ENCODE assay signal across 7 cellular contexts in the genomic region with DNA sequence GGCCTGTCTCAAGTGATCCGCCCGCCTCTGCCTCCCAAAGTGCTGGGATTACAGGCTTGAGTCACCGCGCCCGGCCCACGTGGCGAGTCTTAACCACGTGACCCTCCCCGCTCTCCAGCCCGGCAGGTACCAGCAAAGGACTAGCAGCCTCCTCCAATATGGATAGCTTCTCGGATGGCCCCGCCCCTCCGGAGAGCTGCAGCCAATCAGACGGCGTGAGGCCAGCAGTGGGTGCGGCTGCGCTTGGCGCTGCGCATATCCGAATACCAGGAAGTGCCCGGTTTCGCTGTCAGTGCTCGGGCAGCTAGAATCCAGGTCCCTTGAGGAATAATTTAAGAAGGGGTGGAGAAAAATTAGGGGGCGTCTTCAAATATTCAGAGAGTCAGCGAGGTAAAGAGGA. TPM values are rescaled to one million over a fixed set of nuclear protein-coding genes. Genes with fewer than 3 reads are reported as not detected.
DNase-seq lines count a peak whose midpoint lies in the region; ATAC-seq, FAIRE-seq and TF ChIP-seq lines count a peak whose summit lies in the region.

No MANE protein-coding gene starts in this region.

- FAIRE-seq in pancreas (lab: Jason Lieb, UNC) = peak; percentile 37

- H3K27ac ChIP-seq in pancreas = peak overlapping the region in 3 of 4 donors; percentile 28 to 39 (median 33)
- peak overlapping the region in 1 of 2 donors; percentile 25 for H3K27ac ChIP-seq in testis

- 2% methylated on average over 23 to 25 of the region's 25 CpGs for WGBS in pancreas, 2 donors
- WGBS in testis, 2 donors = 2% methylated on average over 25 of the region's 25 CpGs

- TF ChIP-seq CTCF in glutamatergic neuron (IDR thresholded peaks at IDR 0.05; ENCODE audit: partially characterized antibody, unreplicated experiment) (no peak), pancreas (IDR thresholded peaks at IDR 0.05) (no peak), testis (IDR thresholded peaks at IDR 0.05) (no peak)

- intact Hi-C loops in pancreas (cut with DNase I) = loop anchor here in 1 of 3 donors (10.0 kb wide), 1 partner anchor 48 kb away; no protein-coding TSS in a partner anchor
- intact Hi-C loops in testis (cut with DNase I; ENCODE audit: low total_unique reads) = no loop called here

- CTCF ChIA-PET in activated naive CD4-positive, alpha-beta T cell treated with anti-CD3 and anti-CD28 coated beads, Interleukin-2, amount 10 ng/mL, durations not matched to agents 7 days and 5 days (lab: Charles Lee) = interaction anchor here (0.7 to 1.7 kb wide), 5 partner anchors 9 to 293 kb away, joined by 3 to 20 read pairs (median 3); no protein-coding TSS in a partner anchor

- H3K27me3 ChIP-seq in pancreas = no peaks in the 10 kb centered on the region
- H3K27me3 ChIP-seq in testis = no peaks in the 10 kb centered on the region

- ATAC-seq in GM18517 (IDR thresholded peaks at IDR 0.05; ENCODE audit: unreplicated experiment) (peak; percentile 82), HG03095 (IDR thresholded peaks at IDR 0.05; ENCODE audit: unreplicated experiment) (peak; percentile 80), pancreas (peak; percentile 100)

- H3K9me3 ChIP-seq in pancreas (no peaks in the 10 kb centered on the region), testis (no peaks in the 10 kb centered on the region)

- TF ChIP-seq POLR2A in testis (IDR thresholded peaks at IDR 0.05) = no peak

- H3K36me3 ChIP-seq in pancreas = no peaks in the 10 kb centered on the region
- H3K36me3 ChIP-seq in testis (ENCODE audit: low read depth, missing control alignments) = no peaks in the 10 kb centered on the region

- peak overlapping the region; percentile 87 for H3K4me3 Mint-ChIP-seq in activated naive CD4-positive, alpha-beta T cell treated with anti-CD3 and anti-CD28 coated beads, Interleukin-2, amount 10 ng/mL, durations not matched to agents 7 days and 5 days
- peak overlapping the region; percentile 90 for H3K4me3 Mint-ChIP-seq in glutamatergic neuron (ENCODE audit: unreplicated experiment)

- DNase-seq in RPMI7951 (ENCODE audit: low read depth) (peak; percentile 93), glutamatergic neuron (peak; percentile 82), pancreas (peak; percentile 93 to 98 (median 97)), testis (peak; percentile 96)
- peak; percentile 96 for DNase-seq in activated naive CD4-positive, alpha-beta T cell treated with anti-CD3 and anti-CD28 coated beads, Interleukin-2, amount 10 ng/mL, durations not matched to agents 7 days and 5 days

- H3K27me3 Mint-ChIP-seq in activated naive CD4-positive, alpha-beta T cell treated with anti-CD3 and anti-CD28 coated beads, Interleukin-2, amount 10 ng/mL, durations not matched to agents 7 days and 5 days = peaks cover 4% of the 10 kb centered on the region
- peaks cover 2% of the 10 kb centered on the region for H3K27me3 Mint-ChIP-seq in glutamatergic neuron (ENCODE audit: unreplicated experiment)

- peak overlapping the region in 3 of 4 donors; percentile 19 to 38 (median 32) for H3K4me3 ChIP-seq in pancreas
- H3K4me3 ChIP-seq in testis = peak overlapping the region; percentile 39 to 57

- H3K9me3 Mint-ChIP-seq in activated naive CD4-positive, alpha-beta T cell treated with anti-CD3 and anti-CD28 coated beads, Interleukin-2, amount 10 ng/mL, durations not matched to agents 7 days and 5 days = no peaks in the 10 kb centered on the region
- no peaks in the 10 kb centered on the region for H3K9me3 Mint-ChIP-seq in glutamatergic neuron (ENCODE audit: unreplicated experiment)

- peaks cover 20% of the 10 kb centered on the region for H3K4me1 Mint-ChIP-seq in activated naive CD4-positive, alpha-beta T cell treated with anti-CD3 and anti-CD28 coated beads, Interleukin-2, amount 10 ng/mL, durations not matched to agents 7 days and 5 days
- H3K4me1 Mint-ChIP-seq in glutamatergic neuron (ENCODE audit: low read depth, unreplicated experiment) = no peaks in the 10 kb centered on the region

- H3K36me3 Mint-ChIP-seq in activated naive CD4-positive, alpha-beta T cell treated with anti-CD3 and anti-CD28 coated beads, Interleukin-2, amount 10 ng/mL, durations not matched to agents 7 days and 5 days = peaks cover 3% of the 10 kb centered on the region
- no peaks in the 10 kb centered on the region for H3K36me3 Mint-ChIP-seq in glutamatergic neuron (ENCODE audit: unreplicated experiment)

- H3K4me1 ChIP-seq in pancreas (peaks cover 0 to 3% (median 2%) of the 10 kb centered on the region in 3 donors), testis (peaks cover 11% of the 10 kb centered on the region)

- peak overlapping the region; percentile 92 for H3K27ac Mint-ChIP-seq in activated naive CD4-positive, alpha-beta T cell treated with anti-CD3 and anti-CD28 coated beads, Interleukin-2, amount 10 ng/mL, durations not matched to agents 7 days and 5 days
- H3K27ac Mint-ChIP-seq in glutamatergic neuron (ENCODE audit: unreplicated experiment) = peak overlapping the region; percentile 22

RNA-seq across cellular contexts. Expression of a gene that starts 14.7 kb away (rescaled TPM):
- total RNA-seq in RPMI7951 (2014; rRNA removed; shearing (Covaris generic)) = 16.7 and 16.9 TPM in 2 replicates
- total RNA-seq in glutamatergic neuron (ENCODE audit: unreplicated experiment) = 60.9 TPM
- 10 to 100 TPM; 11.6 to 29.3 (median 16.9) TPM for total RNA-seq in pancreas
- 10 to 100 TPM; 38.2 to 48.3 TPM for polyA plus RNA-seq in pancreas
- total RNA-seq in testis = 100 to 1,000 TPM; 120 to 126 TPM
- 93.5 TPM for polyA plus RNA-seq in testis (ENCODE audit: insufficient read depth, low read depth, low replicate concordance)
